In the genomic region with DNA sequence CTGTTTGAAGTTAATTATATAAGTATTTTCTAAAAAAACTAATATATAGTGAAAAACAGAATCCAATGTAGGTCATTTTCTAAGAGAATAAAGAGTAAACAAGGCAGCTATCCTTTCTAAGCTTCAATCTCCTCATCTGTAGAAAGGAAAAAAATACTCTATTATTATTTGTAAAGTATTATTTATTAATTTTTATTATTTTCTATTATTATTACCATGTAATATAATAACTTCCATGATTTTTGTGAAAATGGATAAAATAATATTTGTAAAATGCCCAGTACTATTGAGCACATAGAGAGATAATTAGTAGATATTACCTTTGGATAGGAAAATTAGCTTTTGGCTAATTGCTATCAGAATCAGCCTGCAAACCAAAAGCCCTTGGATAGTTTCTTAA, we compare ENCODE assay signal across 35 cellular contexts.
"Had no signal": no experiment of that assay in that cellular context is flagged by ENCODE, and none has a peak within 500 bp of the region (broad histone marks: within the 10 kb centered on the region; RNA-seq: fewer than 3 reads in every experiment).

No MANE protein-coding gene starts in this region.

- DNase-seq: activated CD4-positive, alpha-beta memory T cell treated with anti-CD3 and anti-CD28 coated beads, Interleukin-2, amount 10 ng/mL, durations not matched to agents 7 days and 5 days; activated CD4-positive, alpha-beta T cell treated with anti-CD3 and anti-CD28 coated beads for 1 hour; activated CD4-positive, alpha-beta T cell treated with anti-CD3 and anti-CD28 coated beads for 36 hours; activated CD4-positive, alpha-beta T cell treated with anti-CD3 and anti-CD28 coated beads for 48 hours; activated CD4-positive, alpha-beta T cell treated with anti-CD3 and anti-CD28 coated beads, Interleukin-2, amount 10 ng/mL, durations not matched to agents 7 days and 5 days; activated CD4-positive, alpha-beta T cell treated with anti-CD3 and anti-CD28 coated beads, Interleukin-2, amount 50 U/mL, for 48 hours; activated CD4-positive, CD25-positive, alpha-beta regulatory T cell; activated CD8-positive, alpha-beta memory T cell treated with anti-CD3 and anti-CD28 coated beads for 24 hours; activated CD8-positive, alpha-beta memory T cell treated with anti-CD3 and anti-CD28 coated beads, Interleukin-2, amount 10 ng/mL, durations not matched to agents 7 days and 5 days; activated CD8-positive, alpha-beta memory T cell treated with anti-CD3 and anti-CD28 coated beads, Interleukin-2, amount 50 U/mL, for 48 hours; activated CD8-positive, alpha-beta T cell treated with anti-CD3 and anti-CD28 coated beads, Interleukin-2, amount 10 ng/mL, durations not matched to agents 7 days and 5 days; activated effector memory CD4-positive, alpha-beta T cell treated with Interleukin-2 at 50 U/mL for 16 hours; activated gamma-delta T cell; activated naive CD4-positive, alpha-beta T cell treated with anti-CD3 and anti-CD28 coated beads, Interleukin-2, amount 10 ng/mL, durations not matched to agents 7 days and 5 days; activated naive CD4-positive, alpha-beta T cell treated with Interleukin-2 at 50 U/mL for 16 hours; activated naive CD8-positive, alpha-beta T cell treated with anti-CD3 and anti-CD28 coated beads, Interleukin-2, amount 10 ng/mL, durations not matched to agents 7 days and 5 days; activated naive CD8-positive, alpha-beta T cell treated with anti-CD3 and anti-CD28 coated beads, Interleukin-2, amount 50 U/mL, for 24 hours; activated T-cell treated with anti-CD3 and anti-CD28 coated beads, Interleukin-2, amount 50 U/mL, for 24 hours; activated T-cell treated with anti-CD3 and anti-CD28 coated beads, Interleukin-2, amount 50 U/mL, for 48 hours; amygdala; anterior cingulate cortex; caudate nucleus; cerebellar nuclear complex; T-helper 2 cell; T-helper 9 cell had no signal

- H3K4me1 Mint-ChIP-seq: activated CD4-positive, alpha-beta memory T cell treated with anti-CD3 and anti-CD28 coated beads, Interleukin-2, amount 10 ng/mL, durations not matched to agents 7 days and 5 days; activated CD4-positive, alpha-beta T cell treated with anti-CD3 and anti-CD28 coated beads for 36 hours; activated CD4-positive, alpha-beta T cell treated with anti-CD3 and anti-CD28 coated beads, Interleukin-2, amount 10 ng/mL, durations not matched to agents 7 days and 5 days; activated CD8-positive, alpha-beta memory T cell treated with anti-CD3 and anti-CD28 coated beads, Interleukin-2, amount 10 ng/mL, durations not matched to agents 7 days and 5 days; activated naive CD4-positive, alpha-beta T cell treated with anti-CD3 and anti-CD28 coated beads, Interleukin-2, amount 10 ng/mL, durations not matched to agents 7 days and 5 days; activated naive CD4-positive, alpha-beta T cell treated with anti-CD3 and anti-CD28 coated beads, Interleukin-2, amount 50 U/mL, for 24 hours; activated naive CD8-positive, alpha-beta T cell treated with anti-CD3 and anti-CD28 coated beads, Interleukin-2, amount 10 ng/mL, durations not matched to agents 7 days and 5 days; activated naive CD8-positive, alpha-beta T cell treated with anti-CD3 and anti-CD28 coated beads, Interleukin-2, amount 50 U/mL, for 24 hours; brain; central memory CD8-positive, alpha-beta T cell had no signal

- H3K36me3 Mint-ChIP-seq: activated CD8-positive, alpha-beta memory T cell treated with anti-CD3 and anti-CD28 coated beads, Interleukin-2, amount 10 ng/mL, durations not matched to agents 7 days and 5 days; activated naive CD4-positive, alpha-beta T cell treated with anti-CD3 and anti-CD28 coated beads, Interleukin-2, amount 10 ng/mL, durations not matched to agents 7 days and 5 days; activated naive CD4-positive, alpha-beta T cell treated with anti-CD3 and anti-CD28 coated beads, Interleukin-2, amount 50 U/mL, for 24 hours; activated naive CD8-positive, alpha-beta T cell; activated naive CD8-positive, alpha-beta T cell treated with anti-CD3 and anti-CD28 coated beads, Interleukin-2, amount 10 ng/mL, durations not matched to agents 7 days and 5 days; brain had no signal

- FAIRE-seq: bronchial epithelial cell, TTC549 had no signal

- H3K27me3 Mint-ChIP-seq: activated CD4-positive, alpha-beta memory T cell treated with anti-CD3 and anti-CD28 coated beads, Interleukin-2, amount 10 ng/mL, durations not matched to agents 7 days and 5 days; activated CD4-positive, alpha-beta T cell treated with anti-CD3 and anti-CD28 coated beads for 36 hours; activated CD4-positive, alpha-beta T cell treated with anti-CD3 and anti-CD28 coated beads, Interleukin-2, amount 10 ng/mL, durations not matched to agents 7 days and 5 days; activated CD8-positive, alpha-beta memory T cell treated with anti-CD3 and anti-CD28 coated beads, Interleukin-2, amount 10 ng/mL, durations not matched to agents 7 days and 5 days; activated naive CD4-positive, alpha-beta T cell treated with anti-CD3 and anti-CD28 coated beads, Interleukin-2, amount 10 ng/mL, durations not matched to agents 7 days and 5 days; activated naive CD4-positive, alpha-beta T cell treated with anti-CD3 and anti-CD28 coated beads, Interleukin-2, amount 50 U/mL, for 24 hours; activated naive CD8-positive, alpha-beta T cell; activated naive CD8-positive, alpha-beta T cell treated with anti-CD3 and anti-CD28 coated beads, Interleukin-2, amount 10 ng/mL, durations not matched to agents 7 days and 5 days; activated naive CD8-positive, alpha-beta T cell treated with anti-CD3 and anti-CD28 coated beads, Interleukin-2, amount 50 U/mL, for 24 hours; activated T-cell treated with anti-CD3 and anti-CD28 coated beads, Interleukin-2, amount 50 U/mL, for 24 hours; brain; central memory CD8-positive, alpha-beta T cell had no signal

- ATAC-seq: activated CD4-positive, alpha-beta T cell treated with anti-CD3 and anti-CD28 coated beads for 36 hours; activated CD4-positive, CD25-positive, alpha-beta regulatory T cell treated with anti-CD3 and anti-CD28 coated beads, Interleukin-2, amount 50 U/mL, for 24 hours; activated CD8-positive, alpha-beta memory T cell treated with anti-CD3 and anti-CD28 coated beads, Interleukin-2, amount 10 ng/mL, durations not matched to agents 7 days and 5 days; activated CD8-positive, alpha-beta T cell treated with anti-CD3 and anti-CD28 coated beads, Interleukin-2, amount 10 ng/mL, durations not matched to agents 7 days and 5 days; activated naive CD8-positive, alpha-beta T cell treated with anti-CD3 and anti-CD28 coated beads, Interleukin-2, amount 50 U/mL, for 24 hours had no signal

- H3K27ac Mint-ChIP-seq: activated CD4-positive, alpha-beta memory T cell treated with anti-CD3 and anti-CD28 coated beads, Interleukin-2, amount 10 ng/mL, durations not matched to agents 7 days and 5 days; activated CD4-positive, alpha-beta T cell treated with anti-CD3 and anti-CD28 coated beads for 36 hours; activated CD4-positive, alpha-beta T cell treated with anti-CD3 and anti-CD28 coated beads, Interleukin-2, amount 10 ng/mL, durations not matched to agents 7 days and 5 days; activated CD8-positive, alpha-beta memory T cell treated with anti-CD3 and anti-CD28 coated beads, Interleukin-2, amount 10 ng/mL, durations not matched to agents 7 days and 5 days; activated CD8-positive, alpha-beta T cell treated with anti-CD3 and anti-CD28 coated beads, Interleukin-2, amount 10 ng/mL, durations not matched to agents 7 days and 5 days; activated naive CD4-positive, alpha-beta T cell treated with anti-CD3 and anti-CD28 coated beads, Interleukin-2, amount 10 ng/mL, durations not matched to agents 7 days and 5 days; activated naive CD4-positive, alpha-beta T cell treated with anti-CD3 and anti-CD28 coated beads, Interleukin-2, amount 50 U/mL, for 24 hours; activated naive CD8-positive, alpha-beta T cell; activated naive CD8-positive, alpha-beta T cell treated with anti-CD3 and anti-CD28 coated beads, Interleukin-2, amount 10 ng/mL, durations not matched to agents 7 days and 5 days; activated naive CD8-positive, alpha-beta T cell treated with anti-CD3 and anti-CD28 coated beads, Interleukin-2, amount 50 U/mL, for 24 hours; activated T-cell treated with anti-CD3 and anti-CD28 coated beads, Interleukin-2, amount 50 U/mL, for 24 hours; activated T-helper 2 cell treated with anti-CD3 and anti-CD28 coated beads, Interferon-gamma antibody, Interleukin-2, Interleukin-4, amounts not matched to agents 10 μg/mL and 5 μg/mL and 100 μg/mL, durations not matched to agents 14 hours and 24 hours and 36 hours; brain; T-helper 1 cell treated with Interleukin-12 subunit alpha and Interleukin-12 subunit beta and Interleukin-4 antibody, amounts not matched to agents 30 μg/mL and 1 μg/mL, for 36 hours; T-helper 2 cell treated with Interferon-gamma antibody and Interleukin-4, amounts not matched to agents 5 μg/mL and 100 μg/mL, for 36 hours had no signal

- H3K4me3 Mint-ChIP-seq: activated CD4-positive, alpha-beta memory T cell treated with anti-CD3 and anti-CD28 coated beads, Interleukin-2, amount 10 ng/mL, durations not matched to agents 7 days and 5 days; activated CD4-positive, alpha-beta T cell treated with anti-CD3 and anti-CD28 coated beads for 36 hours; activated CD4-positive, alpha-beta T cell treated with anti-CD3 and anti-CD28 coated beads, Interleukin-2, amount 10 ng/mL, durations not matched to agents 7 days and 5 days; activated CD8-positive, alpha-beta memory T cell treated with anti-CD3 and anti-CD28 coated beads, Interleukin-2, amount 10 ng/mL, durations not matched to agents 7 days and 5 days; activated CD8-positive, alpha-beta T cell treated with anti-CD3 and anti-CD28 coated beads, Interleukin-2, amount 10 ng/mL, durations not matched to agents 7 days and 5 days; activated naive CD4-positive, alpha-beta T cell treated with anti-CD3 and anti-CD28 coated beads, Interleukin-2, amount 10 ng/mL, durations not matched to agents 7 days and 5 days; activated naive CD4-positive, alpha-beta T cell treated with anti-CD3 and anti-CD28 coated beads, Interleukin-2, amount 50 U/mL, for 24 hours; activated naive CD8-positive, alpha-beta T cell; activated naive CD8-positive, alpha-beta T cell treated with anti-CD3 and anti-CD28 coated beads, Interleukin-2, amount 10 ng/mL, durations not matched to agents 7 days and 5 days; activated naive CD8-positive, alpha-beta T cell treated with anti-CD3 and anti-CD28 coated beads, Interleukin-2, amount 50 U/mL, for 24 hours; activated T-cell treated with anti-CD3 and anti-CD28 coated beads, Interleukin-2, amount 50 U/mL, for 24 hours; brain; central memory CD8-positive, alpha-beta T cell; T-helper 1 cell treated with Interleukin-12 subunit alpha and Interleukin-12 subunit beta and Interleukin-4 antibody, amounts not matched to agents 30 μg/mL and 1 μg/mL, for 36 hours; T-helper 2 cell treated with Interferon-gamma antibody and Interleukin-4, amounts not matched to agents 5 μg/mL and 100 μg/mL, for 36 hours had no signal
